ENCODE assay signal across 9 cellular contexts in genomic region chr10:27745719-27746363, GRCh38. TPM values are rescaled to one million over a fixed set of nuclear protein-coding genes. Genes with fewer than 3 reads are reported as not detected.
DNase-seq lines count a peak whose midpoint lies in the region; ATAC-seq, FAIRE-seq and TF ChIP-seq lines count a peak whose summit lies in the region.
"Had no signal": no experiment of that assay in that cellular context is flagged by ENCODE, and none has a peak within 500 bp of the region (broad histone marks: within the 10 kb centered on the region; RNA-seq: fewer than 3 reads in every experiment).

Gene MKX (minus strand): TSS chr10:27745819. CDS start chr10:27743415, 2,404 bp downstream.

- intact Hi-C loops in CD4-positive, alpha-beta T cell (cut with DNase I, micrococcal nuclease), result loop anchor here in 1 of 2 experiments (10.0 kb wide), 1 partner anchor 241 kb away; the partner anchor contains the start of gene RAB18

- no peak for ATAC-seq in CD4-positive, alpha-beta T cell (ENCODE audit: poor library complexity)
- ATAC-seq in HG03354 (IDR thresholded peaks at IDR 0.05; ENCODE audit: poor library complexity, severe bottlenecking, unreplicated experiment), result no peak

- H3K27ac ChIP-seq in CD4-positive, alpha-beta T cell (ENCODE audit: low read depth, low read length), result no peak within 1 kb of the TSS
- H3K27ac ChIP-seq in astrocyte (ENCODE audit: low read depth, low read length), result no peak within 1 kb of the TSS
- H3K27ac ChIP-seq: HL-60 had no signal

- DNase-seq in CD4-positive, alpha-beta T cell, result peak in 5 of 10 experiments; percentile 31 to 44 (median 36)
- DNase-seq in NCI-H2029 treated with DMSO at 0.1 percent for 48 hours (lab: John Stamatoyannopoulos, UW) (peak; percentile 24), astrocyte (ENCODE audit: low read depth) (peak; percentile 27), iris pigment epithelial cell (ENCODE audit: low read depth) (peak; percentile 36), hepatic stellate cell (ENCODE audit: low spot score) (no peak), SIG-M5 (lab: John Stamatoyannopoulos, UW) (no peak)
- DNase-seq in stimulated activated CD4-positive, alpha-beta T cell treated with anti-CD3 and anti-CD28 coated beads, Interleukin-12 subunit alpha, Interleukin-12 subunit beta, amount 100 ng/mL, for 4 hours, result peak; percentile 19

- H3K4me3 ChIP-seq in astrocyte (ENCODE audit: insufficient read depth, low read depth, low read length), result peak within 1 kb of the TSS; percentile 36

- peak within 1 kb of the TSS; percentile 43 for H3K27ac Mint-ChIP-seq in CD4-positive, alpha-beta T cell
- peak within 1 kb of the TSS; percentile 48 for H3K27ac Mint-ChIP-seq in astrocyte (ENCODE audit: unreplicated experiment)

- H2AFZ ChIP-seq in astrocyte (ENCODE audit: low read depth, low read length), result peak within 1 kb of the TSS; percentile 89

- CTCF ChIA-PET in CD4-positive, alpha-beta T cell (lab: Charles Lee), result interaction anchor here (1.3 to 1.5 kb wide), 2 partner anchors 9 to 13 kb away, joined by 3 to 4 read pairs; no protein-coding TSS in a partner anchor

- no peak for TF ChIP-seq CTCF in CD4-positive, alpha-beta T cell (IDR thresholded peaks at IDR 0.05)
- no peak for TF ChIP-seq CTCF in astrocyte (IDR thresholded peaks at IDR 0.05; ENCODE audit: insufficient read depth, low read depth, low read length)

- no peaks in the 10 kb centered on the region for H3K79me2 ChIP-seq in astrocyte (ENCODE audit: insufficient read depth, low read length)

- peaks cover 4% of the 10 kb centered on the region for H3K36me3 Mint-ChIP-seq in CD4-positive, alpha-beta T cell (ENCODE audit: low read depth)
- H3K36me3 Mint-ChIP-seq in astrocyte (ENCODE audit: low read depth, unreplicated experiment), result peaks cover 1% of the 10 kb centered on the region

- peaks cover 82% of the 10 kb centered on the region for H3K27me3 Mint-ChIP-seq in CD4-positive, alpha-beta T cell
- H3K27me3 Mint-ChIP-seq in astrocyte (ENCODE audit: low read depth, unreplicated experiment), result peaks cover 51% of the 10 kb centered on the region

- H3K4me2 ChIP-seq in astrocyte (ENCODE audit: low read length), result peak within 1 kb of the TSS; percentile 88

- POLR2A ChIA-PET in CD4-positive, alpha-beta T cell (lab: Charles Lee), result interaction anchor here (1.4 kb wide), 1 partner anchor 558 kb away, joined by 6 read pairs; no protein-coding TSS in a partner anchor

- no peak within 1 kb of the TSS for H3K9ac ChIP-seq in astrocyte (ENCODE audit: low read length)

- H3K36me3 ChIP-seq in astrocyte (ENCODE audit: insufficient read depth, low read length), result no peaks in the 10 kb centered on the region

- H3K4me3 Mint-ChIP-seq in CD4-positive, alpha-beta T cell, result peak within 1 kb of the TSS; percentile 91
- peak within 1 kb of the TSS; percentile 92 for H3K4me3 Mint-ChIP-seq in astrocyte (ENCODE audit: unreplicated experiment)

- FAIRE-seq in astrocyte (lab: Jason Lieb, UNC), result no peak

- H3K9me3 ChIP-seq in CD4-positive, alpha-beta T cell (ENCODE audit: control insufficient read depth, low read length), result no peaks in the 10 kb centered on the region
- no peaks in the 10 kb centered on the region for H3K9me3 ChIP-seq in astrocyte (ENCODE audit: insufficient read depth, low read depth, low read length)

- H3K9me3 Mint-ChIP-seq in CD4-positive, alpha-beta T cell, result no peaks in the 10 kb centered on the region
- H3K9me3 Mint-ChIP-seq in astrocyte (ENCODE audit: unreplicated experiment), result no peaks in the 10 kb centered on the region

- peaks cover 45% of the 10 kb centered on the region for H3K4me1 Mint-ChIP-seq in CD4-positive, alpha-beta T cell (ENCODE audit: low read depth)
- H3K4me1 Mint-ChIP-seq in astrocyte (ENCODE audit: low read depth, unreplicated experiment), result peaks cover 5% of the 10 kb centered on the region

- H3K27me3 ChIP-seq in CD4-positive, alpha-beta T cell (ENCODE audit: control insufficient read depth, insufficient read depth, low read length), result peaks cover 78% of the 10 kb centered on the region
- peaks cover 66% of the 10 kb centered on the region for H3K27me3 ChIP-seq in astrocyte (ENCODE audit: insufficient read depth, low read length)

- H4K20me1 ChIP-seq in astrocyte (ENCODE audit: insufficient read depth, low read length), result no peaks in the 10 kb centered on the region

- peaks cover 29% of the 10 kb centered on the region for H3K4me1 ChIP-seq in astrocyte (ENCODE audit: insufficient read depth, low read length)

RNA-seq across cellular contexts. Expression of gene MKX, which starts in this region (rescaled TPM):
- total RNA-seq in CD4-positive, alpha-beta T cell, result not detected
- total RNA-seq in astrocyte, result 3.5 and 3.9 TPM in 2 replicates

Comparison
In these comparisons a context has a peak if more than half of its experiments do, and no peak if none do; other contexts are left out.
1. DNase-seq: peak in NCI-H2029 treated with DMSO at 0.1 percent for 48 hours (single experiment), astrocyte (single experiment), iris pigment epithelial cell (single experiment) and stimulated activated CD4-positive, alpha-beta T cell treated with anti-CD3 and anti-CD28 coated beads, Interleukin-12 subunit alpha, Interleukin-12 subunit beta, amount 100 ng/mL, for 4 hours (single experiment); none in hepatic stellate cell (single experiment) and SIG-M5 (single experiment).